Comparison of ENCODE assay signal across 7 cellular contexts in the genomic region with DNA sequence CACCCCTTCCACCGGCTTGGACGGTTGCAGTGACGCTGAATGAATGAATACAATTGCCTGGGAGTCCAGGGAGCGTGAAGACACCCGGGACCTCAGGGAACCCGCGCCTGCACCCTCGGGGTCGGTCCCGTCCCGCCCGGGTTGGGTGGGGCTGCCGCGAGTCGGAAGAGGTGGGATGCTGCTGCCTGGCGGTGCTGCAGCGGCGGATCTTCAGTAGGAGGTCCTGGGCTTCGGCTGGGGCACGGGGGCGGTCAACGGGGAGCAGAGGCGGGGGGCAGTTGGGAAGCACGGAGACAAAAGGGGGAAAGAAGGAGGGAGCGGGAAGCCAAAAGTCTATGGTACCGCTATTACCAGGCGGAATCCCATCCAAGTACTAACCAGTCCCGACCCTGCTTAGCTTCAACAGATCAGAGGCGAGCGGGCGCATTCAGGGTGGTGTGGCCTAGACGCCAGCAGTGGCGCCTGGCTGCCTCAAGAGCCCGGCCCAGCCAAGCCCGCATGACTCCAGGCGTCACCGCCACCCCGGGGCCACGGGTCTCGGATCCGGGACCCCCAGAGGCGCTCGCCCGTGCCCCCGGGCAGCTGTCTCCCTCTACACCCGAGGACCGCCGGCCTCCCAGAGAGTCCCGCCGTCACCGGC. TPM values are rescaled to one million over a fixed set of nuclear protein-coding genes. Genes with fewer than 3 reads are reported as not detected.
DNase-seq lines count a peak whose midpoint lies in the region; ATAC-seq and TF ChIP-seq lines count a peak whose summit lies in the region.
"Not testable (repeated sequence)": the region's sequence is repeated elsewhere in the genome, so short reads cannot be mapped to it uniquely, and the experiment has no call there.

No MANE protein-coding gene starts in this region.

- intact Hi-C loops in activated CD4-positive, alpha-beta memory T cell treated with anti-CD3 and anti-CD28 coated beads for 36 hours (cut with micrococcal nuclease) = not testable (repeated sequence)

- CTCF ChIA-PET in activated CD4-positive, alpha-beta memory T cell treated with anti-CD3 and anti-CD28 coated beads for 36 hours (lab: Charles Lee) = not testable (repeated sequence)

- H3K36me3 Mint-ChIP-seq in IgD-negative memory B cell; activated CD4-positive, alpha-beta memory T cell treated with anti-CD3 and anti-CD28 coated beads for 36 hours; memory B cell: not testable (repeated sequence)

- not testable (repeated sequence) for ATAC-seq in memory B cell (ENCODE audit: low read depth)

- not testable (repeated sequence) for H3K4me1 Mint-ChIP-seq in IgD-negative memory B cell; activated CD4-positive, alpha-beta memory T cell treated with anti-CD3 and anti-CD28 coated beads for 36 hours (ENCODE audit: low read depth); memory B cell

- POLR2A ChIA-PET in activated CD4-positive, alpha-beta memory T cell treated with anti-CD3 and anti-CD28 coated beads for 36 hours (lab: Charles Lee) = not testable (repeated sequence)

- H3K4me3 ChIP-seq in astrocyte of the spinal cord (ENCODE audit: low read depth, low read length) (peak overlapping the region; percentile 39), skeletal muscle cell (ENCODE audit: low read depth, low read length) (peak overlapping the region; percentile 27)

- not testable (repeated sequence) for H3K27ac Mint-ChIP-seq in IgD-negative memory B cell; activated CD4-positive, alpha-beta memory T cell treated with anti-CD3 and anti-CD28 coated beads for 36 hours; memory B cell

- H3K4me3 Mint-ChIP-seq in IgD-negative memory B cell (peak overlapping the region in 3 of 4 donors; percentile 27 to 71 (median 39)), memory B cell (peak overlapping the region; percentile 14)
- H3K4me3 Mint-ChIP-seq in activated CD4-positive, alpha-beta memory T cell treated with anti-CD3 and anti-CD28 coated beads for 36 hours = not testable (repeated sequence)

- H3K27me3 Mint-ChIP-seq in IgD-negative memory B cell; activated CD4-positive, alpha-beta memory T cell treated with anti-CD3 and anti-CD28 coated beads for 36 hours; memory B cell: not testable (repeated sequence)

- H3K9me3 Mint-ChIP-seq in IgD-negative memory B cell, memory B cell: not testable (repeated sequence)
- peaks cover 24% of the 10 kb centered on the region for H3K9me3 Mint-ChIP-seq in activated CD4-positive, alpha-beta memory T cell treated with anti-CD3 and anti-CD28 coated beads for 36 hours

- not testable (repeated sequence) for TF ChIP-seq CTCF in astrocyte of the spinal cord (IDR thresholded peaks at IDR 0.05; ENCODE audit: low read depth, low read length)

- in situ Hi-C loops in astrocyte of the spinal cord (cut with HindIII; ENCODE audit: low sequenced_read_pairs) = not testable (repeated sequence)

- DNase-seq in ELR (ENCODE audit: low read depth) = peak; percentile 9
- DNase-seq in activated CD4-positive, alpha-beta memory T cell treated with anti-CD3 and anti-CD28 coated beads for 36 hours = peak; percentile 48
- DNase-seq in astrocyte of the spinal cord (ENCODE audit: low read depth, low spot score) = peak; percentile 29
- peak; percentile 7 for DNase-seq in glomerular visceral epithelial cell (ENCODE audit: extremely low spot score)
- peak; percentile 66 to 77 for DNase-seq in memory B cell (ENCODE audit: low spot score in 2 of 2)
- not testable (repeated sequence) for DNase-seq in skeletal muscle cell (ENCODE audit: low read depth)

RNA-seq across cellular contexts. Expression of a gene that starts 48.1 kb away (rescaled TPM):
- 6.3 TPM for polyA plus RNA-seq in IgD-negative memory B cell
- total RNA-seq in activated CD4-positive, alpha-beta memory T cell treated with anti-CD3 and anti-CD28 coated beads for 36 hours = 1 to 10 TPM; 7.0 to 7.4 TPM
